1 cellular context compared by ENCODE assay signal in the genomic region with DNA sequence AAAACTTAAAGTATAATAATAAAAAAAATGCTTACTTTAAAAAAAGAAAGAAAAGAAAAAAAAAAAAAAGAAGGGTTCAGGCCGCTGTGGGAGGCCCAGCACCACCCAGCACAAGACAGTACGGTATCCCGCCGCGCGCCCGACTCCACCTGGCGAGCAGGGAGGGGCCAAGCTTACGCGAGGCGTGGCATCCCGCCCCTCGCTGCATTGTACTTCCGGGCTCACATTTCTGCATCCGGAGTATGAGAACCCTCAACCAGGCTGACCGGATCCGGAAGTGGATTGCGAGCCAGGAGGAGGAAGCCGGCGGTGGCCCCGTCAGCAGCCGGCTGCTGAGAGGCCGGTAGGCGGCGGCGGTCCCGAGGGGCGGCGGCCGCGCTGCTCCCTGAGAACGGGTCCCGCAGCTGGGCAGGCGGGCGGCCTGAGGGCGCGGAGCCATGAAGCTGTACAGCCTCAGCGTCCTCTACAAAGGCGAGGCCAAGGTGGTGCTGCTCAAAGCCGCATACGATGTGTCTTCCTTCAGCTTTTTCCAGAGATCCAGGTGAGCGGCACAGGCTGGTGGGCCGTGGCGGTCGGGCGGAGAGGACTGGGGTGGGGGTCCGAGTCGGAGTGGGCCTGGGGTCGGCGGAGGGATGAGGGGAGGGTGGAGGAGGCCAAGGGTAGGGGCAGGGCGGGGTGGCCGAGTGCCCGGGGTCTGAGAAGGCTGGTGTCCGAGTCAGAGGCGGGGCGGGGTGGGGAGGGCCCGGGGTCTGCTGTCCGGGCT.
TF ChIP-seq lines count a peak whose summit lies in the region.

A gene (plus strand): TSS at position 280 of the 763 bp plus-strand sequence. CDS start 158 bp downstream, at position 438.

TF ChIP-seq in K562, 482 proteins besides CTCF, POLR2A, EP300 and RAD21 (continued from another document and continues in another):
- TF ChIP-seq CBX1 (IDR thresholded peaks at IDR 0.05; ENCODE audit: low read depth): 0 out of 2 replicates have a peak, but pooled peaks have one; percentile 70
- TF ChIP-seq, protein P1, sequence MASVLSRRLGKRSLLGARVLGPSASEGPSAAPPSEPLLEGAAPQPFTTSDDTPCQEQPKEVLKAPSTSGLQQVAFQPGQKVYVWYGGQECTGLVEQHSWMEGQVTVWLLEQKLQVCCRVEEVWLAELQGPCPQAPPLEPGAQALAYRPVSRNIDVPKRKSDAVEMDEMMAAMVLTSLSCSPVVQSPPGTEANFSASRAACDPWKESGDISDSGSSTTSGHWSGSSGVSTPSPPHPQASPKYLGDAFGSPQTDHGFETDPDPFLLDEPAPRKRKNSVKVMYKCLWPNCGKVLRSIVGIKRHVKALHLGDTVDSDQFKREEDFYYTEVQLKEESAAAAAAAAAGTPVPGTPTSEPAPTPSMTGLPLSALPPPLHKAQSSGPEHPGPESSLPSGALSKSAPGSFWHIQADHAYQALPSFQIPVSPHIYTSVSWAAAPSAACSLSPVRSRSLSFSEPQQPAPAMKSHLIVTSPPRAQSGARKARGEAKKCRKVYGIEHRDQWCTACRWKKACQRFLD (CRISPR knock-in tag; IDR thresholded peaks at IDR 0.05): 0 out of 2 replicates have a peak, but pooled peaks have one; percentile 48
- TF ChIP-seq, protein P2, sequence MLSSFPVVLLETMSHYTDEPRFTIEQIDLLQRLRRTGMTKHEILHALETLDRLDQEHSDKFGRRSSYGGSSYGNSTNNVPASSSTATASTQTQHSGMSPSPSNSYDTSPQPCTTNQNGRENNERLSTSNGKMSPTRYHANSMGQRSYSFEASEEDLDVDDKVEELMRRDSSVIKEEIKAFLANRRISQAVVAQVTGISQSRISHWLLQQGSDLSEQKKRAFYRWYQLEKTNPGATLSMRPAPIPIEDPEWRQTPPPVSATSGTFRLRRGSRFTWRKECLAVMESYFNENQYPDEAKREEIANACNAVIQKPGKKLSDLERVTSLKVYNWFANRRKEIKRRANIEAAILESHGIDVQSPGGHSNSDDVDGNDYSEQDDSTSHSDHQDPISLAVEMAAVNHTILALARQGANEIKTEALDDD (IDR thresholded peaks at IDR 0.05): no peak
- TF ChIP-seq HDAC8 (tag; IDR thresholded peaks at IDR 0.05): no peak
- TF ChIP-seq, protein P3, sequence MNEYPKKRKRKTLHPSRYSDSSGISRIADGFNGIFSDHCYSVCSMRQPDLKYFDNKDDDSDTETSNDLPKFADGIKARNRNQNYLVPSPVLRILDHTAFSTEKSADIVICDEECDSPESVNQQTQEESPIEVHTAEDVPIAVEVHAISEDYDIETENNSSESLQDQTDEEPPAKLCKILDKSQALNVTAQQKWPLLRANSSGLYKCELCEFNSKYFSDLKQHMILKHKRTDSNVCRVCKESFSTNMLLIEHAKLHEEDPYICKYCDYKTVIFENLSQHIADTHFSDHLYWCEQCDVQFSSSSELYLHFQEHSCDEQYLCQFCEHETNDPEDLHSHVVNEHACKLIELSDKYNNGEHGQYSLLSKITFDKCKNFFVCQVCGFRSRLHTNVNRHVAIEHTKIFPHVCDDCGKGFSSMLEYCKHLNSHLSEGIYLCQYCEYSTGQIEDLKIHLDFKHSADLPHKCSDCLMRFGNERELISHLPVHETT (CRISPR knock-in tag; conservative IDR thresholded peaks at IDR 0.05 in 1 of 2, IDR thresholded peaks at IDR 0.05 in 1 of 2): peak in 1 of 2 experiments; percentile 87; a peak in 2 of 4 replicates
- 0 out of 2 replicates have a peak, but pooled peaks have one; percentile 41 for TF ChIP-seq ERF (CRISPR knock-in tag; IDR thresholded peaks at IDR 0.05)
- peak; percentile 86 for TF ChIP-seq SP1 (CRISPR knock-in tag; IDR thresholded peaks at IDR 0.05)
- peak; percentile 68 for TF ChIP-seq POLR2B (IDR thresholded peaks at IDR 0.05; ENCODE audit: low read depth, partially characterized antibody)
- no peak for TF ChIP-seq RNF2 (IDR thresholded peaks at IDR 0.05)
- no peak for TF ChIP-seq GTF2F1 (IDR thresholded peaks at IDR 0.05; ENCODE audit: low read depth, low read length)
- peak; percentile 46 for TF ChIP-seq TAF9B (IDR thresholded peaks at IDR 0.05; ENCODE audit: partially characterized antibody)
- 0 out of 3 replicates have a peak, but pooled peaks of 1 of the 2 experiments have one; percentile 17 for TF ChIP-seq CBX3 (IDR thresholded peaks at IDR 0.05; ENCODE audit: borderline replicate concordance in 1 of 2, low read length in 2 of 2)
- TF ChIP-seq POLR2AphosphoS2 (IDR thresholded peaks at IDR 0.05; ENCODE audit: low read length): no peak
- TF ChIP-seq DACH1 (IDR thresholded peaks at IDR 0.05; ENCODE audit: partially characterized antibody): peak; percentile 17
- 0 out of 2 replicates have a peak, but pooled peaks have one; percentile 45 for TF ChIP-seq NBN (IDR thresholded peaks at IDR 0.05; ENCODE audit: low read depth)
- TF ChIP-seq, protein P4, sequence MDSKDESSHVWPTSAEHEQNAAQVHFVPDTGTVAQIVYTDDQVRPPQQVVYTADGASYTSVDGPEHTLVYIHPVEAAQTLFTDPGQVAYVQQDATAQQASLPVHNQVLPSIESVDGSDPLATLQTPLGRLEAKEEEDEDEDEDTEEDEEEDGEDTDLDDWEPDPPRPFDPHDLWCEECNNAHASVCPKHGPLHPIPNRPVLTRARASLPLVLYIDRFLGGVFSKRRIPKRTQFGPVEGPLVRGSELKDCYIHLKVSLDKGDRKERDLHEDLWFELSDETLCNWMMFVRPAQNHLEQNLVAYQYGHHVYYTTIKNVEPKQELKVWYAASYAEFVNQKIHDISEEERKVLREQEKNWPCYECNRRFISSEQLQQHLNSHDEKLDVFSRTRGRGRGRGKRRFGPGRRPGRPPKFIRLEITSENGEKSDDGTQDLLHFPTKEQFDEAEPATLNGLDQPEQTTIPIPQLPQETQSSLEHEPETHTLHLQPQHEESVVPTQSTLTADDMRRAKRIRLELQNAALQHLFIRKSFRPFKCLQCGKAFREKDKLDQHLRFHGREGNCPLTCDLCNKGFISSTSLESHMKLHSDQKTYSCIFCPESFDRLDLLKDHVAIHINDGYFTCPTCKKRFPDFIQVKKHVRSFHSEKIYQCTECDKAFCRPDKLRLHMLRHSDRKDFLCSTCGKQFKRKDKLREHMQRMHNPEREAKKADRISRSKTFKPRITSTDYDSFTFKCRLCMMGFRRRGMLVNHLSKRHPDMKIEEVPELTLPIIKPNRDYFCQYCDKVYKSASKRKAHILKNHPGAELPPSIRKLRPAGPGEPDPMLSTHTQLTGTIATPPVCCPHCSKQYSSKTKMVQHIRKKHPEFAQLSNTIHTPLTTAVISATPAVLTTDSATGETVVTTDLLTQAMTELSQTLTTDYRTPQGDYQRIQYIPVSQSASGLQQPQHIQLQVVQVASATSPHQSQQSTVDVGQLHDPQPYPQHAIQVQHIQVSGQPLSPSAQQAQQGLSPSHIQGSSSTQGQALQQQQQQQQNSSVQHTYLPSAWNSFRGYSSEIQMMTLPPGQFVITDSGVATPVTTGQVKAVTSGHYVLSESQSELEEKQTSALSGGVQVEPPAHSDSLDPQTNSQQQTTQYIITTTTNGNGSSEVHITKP (IDR thresholded peaks at IDR 0.05; ENCODE audit: partially characterized antibody): peak; percentile 12
- peak; percentile 42; the same call in 1 of the 2 replicates for TF ChIP-seq SOX6 (IDR thresholded peaks at IDR 0.05)
- TF ChIP-seq ZNF707 (CRISPR knock-in tag; conservative IDR thresholded peaks at IDR 0.05): no peak
- TF ChIP-seq POLR2H (tag; IDR thresholded peaks at IDR 0.05; ENCODE audit: low read depth): peak; percentile 76
- TF ChIP-seq C11orf30 (IDR thresholded peaks at IDR 0.05; ENCODE audit: low read depth): peak; percentile 57
- TF ChIP-seq, protein P5, sequence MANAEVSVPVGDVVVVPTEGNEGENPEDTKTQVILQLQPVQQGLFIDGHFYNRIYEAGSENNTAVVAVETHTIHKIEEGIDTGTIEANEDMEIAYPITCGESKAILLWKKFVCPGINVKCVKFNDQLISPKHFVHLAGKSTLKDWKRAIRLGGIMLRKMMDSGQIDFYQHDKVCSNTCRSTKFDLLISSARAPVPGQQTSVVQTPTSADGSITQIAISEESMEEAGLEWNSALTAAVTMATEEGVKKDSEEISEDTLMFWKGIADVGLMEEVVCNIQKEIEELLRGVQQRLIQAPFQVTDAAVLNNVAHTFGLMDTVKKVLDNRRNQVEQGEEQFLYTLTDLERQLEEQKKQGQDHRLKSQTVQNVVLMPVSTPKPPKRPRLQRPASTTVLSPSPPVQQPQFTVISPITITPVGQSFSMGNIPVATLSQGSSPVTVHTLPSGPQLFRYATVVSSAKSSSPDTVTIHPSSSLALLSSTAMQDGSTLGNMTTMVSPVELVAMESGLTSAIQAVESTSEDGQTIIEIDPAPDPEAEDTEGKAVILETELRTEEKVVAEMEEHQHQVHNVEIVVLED (CRISPR knock-in tag; IDR thresholded peaks at IDR 0.05): peak; percentile 59
- peak; percentile 84 for TF ChIP-seq SUPT5H (IDR thresholded peaks at IDR 0.05)
- peak; percentile 90 for TF ChIP-seq XRCC5 (IDR thresholded peaks at IDR 0.05; ENCODE audit: low read depth, low read length)
- no peak for TF ChIP-seq ZNF695 (CRISPR knock-in tag; IDR thresholded peaks at IDR 0.05)
- peak; percentile 42; the same call in 1 of the 2 replicates for TF ChIP-seq PML (IDR thresholded peaks at IDR 0.05; ENCODE audit: low read length)
- TF ChIP-seq, protein P6, sequence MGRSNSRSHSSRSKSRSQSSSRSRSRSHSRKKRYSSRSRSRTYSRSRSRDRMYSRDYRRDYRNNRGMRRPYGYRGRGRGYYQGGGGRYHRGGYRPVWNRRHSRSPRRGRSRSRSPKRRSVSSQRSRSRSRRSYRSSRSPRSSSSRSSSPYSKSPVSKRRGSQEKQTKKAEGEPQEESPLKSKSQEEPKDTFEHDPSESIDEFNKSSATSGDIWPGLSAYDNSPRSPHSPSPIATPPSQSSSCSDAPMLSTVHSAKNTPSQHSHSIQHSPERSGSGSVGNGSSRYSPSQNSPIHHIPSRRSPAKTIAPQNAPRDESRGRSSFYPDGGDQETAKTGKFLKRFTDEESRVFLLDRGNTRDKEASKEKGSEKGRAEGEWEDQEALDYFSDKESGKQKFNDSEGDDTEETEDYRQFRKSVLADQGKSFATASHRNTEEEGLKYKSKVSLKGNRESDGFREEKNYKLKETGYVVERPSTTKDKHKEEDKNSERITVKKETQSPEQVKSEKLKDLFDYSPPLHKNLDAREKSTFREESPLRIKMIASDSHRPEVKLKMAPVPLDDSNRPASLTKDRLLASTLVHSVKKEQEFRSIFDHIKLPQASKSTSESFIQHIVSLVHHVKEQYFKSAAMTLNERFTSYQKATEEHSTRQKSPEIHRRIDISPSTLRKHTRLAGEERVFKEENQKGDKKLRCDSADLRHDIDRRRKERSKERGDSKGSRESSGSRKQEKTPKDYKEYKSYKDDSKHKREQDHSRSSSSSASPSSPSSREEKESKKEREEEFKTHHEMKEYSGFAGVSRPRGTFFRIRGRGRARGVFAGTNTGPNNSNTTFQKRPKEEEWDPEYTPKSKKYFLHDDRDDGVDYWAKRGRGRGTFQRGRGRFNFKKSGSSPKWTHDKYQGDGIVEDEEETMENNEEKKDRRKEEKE (IDR thresholded peaks at IDR 0.05; ENCODE audit: borderline replicate concordance in 1 of 2, control insufficient read depth in 1 of 2, low read depth in 2 of 2, low read length in 1 of 2): peak in 1 of 2 experiments; percentile 75; a peak in 1 of 4 replicates
- TF ChIP-seq, protein P7, sequence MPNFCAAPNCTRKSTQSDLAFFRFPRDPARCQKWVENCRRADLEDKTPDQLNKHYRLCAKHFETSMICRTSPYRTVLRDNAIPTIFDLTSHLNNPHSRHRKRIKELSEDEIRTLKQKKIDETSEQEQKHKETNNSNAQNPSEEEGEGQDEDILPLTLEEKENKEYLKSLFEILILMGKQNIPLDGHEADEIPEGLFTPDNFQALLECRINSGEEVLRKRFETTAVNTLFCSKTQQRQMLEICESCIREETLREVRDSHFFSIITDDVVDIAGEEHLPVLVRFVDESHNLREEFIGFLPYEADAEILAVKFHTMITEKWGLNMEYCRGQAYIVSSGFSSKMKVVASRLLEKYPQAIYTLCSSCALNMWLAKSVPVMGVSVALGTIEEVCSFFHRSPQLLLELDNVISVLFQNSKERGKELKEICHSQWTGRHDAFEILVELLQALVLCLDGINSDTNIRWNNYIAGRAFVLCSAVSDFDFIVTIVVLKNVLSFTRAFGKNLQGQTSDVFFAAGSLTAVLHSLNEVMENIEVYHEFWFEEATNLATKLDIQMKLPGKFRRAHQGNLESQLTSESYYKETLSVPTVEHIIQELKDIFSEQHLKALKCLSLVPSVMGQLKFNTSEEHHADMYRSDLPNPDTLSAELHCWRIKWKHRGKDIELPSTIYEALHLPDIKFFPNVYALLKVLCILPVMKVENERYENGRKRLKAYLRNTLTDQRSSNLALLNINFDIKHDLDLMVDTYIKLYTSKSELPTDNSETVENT (CRISPR knock-in tag; IDR thresholded peaks at IDR 0.05): peak; percentile 70
- TF ChIP-seq CREM (IDR thresholded peaks at IDR 0.05; ENCODE audit: low read depth): peak; percentile 82
- peak; percentile 92 for TF ChIP-seq TAF1 (IDR thresholded peaks at IDR 0.05; ENCODE audit: control insufficient read depth, extremely low read depth, insufficient read depth, low read length, severe bottlenecking)
- TF ChIP-seq MYC (IDR thresholded peaks at IDR 0.05; ENCODE audit: low read depth, low read length): peak; percentile 94
- TF ChIP-seq MYC (CRISPR knock-in tag; IDR thresholded peaks at IDR 0.05; ENCODE audit: borderline replicate concordance, low read depth): no peak
- peak; percentile 93 for TF ChIP-seq KDM5B (IDR thresholded peaks at IDR 0.05; ENCODE audit: insufficient replicate concordance, low read depth, low read length)
- no peak for TF ChIP-seq ZKSCAN1 (IDR thresholded peaks at IDR 0.05; ENCODE audit: low read depth, low read length)
- TF ChIP-seq SRF (CRISPR knock-in tag; IDR thresholded peaks at IDR 0.05): peak in 1 of 2 experiments; percentile 37; a peak in 1 of 4 replicates
- peak in 1 of 2 experiments; percentile 98; a peak in 2 of 4 replicates for TF ChIP-seq KDM4B (IDR thresholded peaks at IDR 0.05; ENCODE audit: borderline replicate concordance in 2 of 2, low read depth in 1 of 2)
- no peak for TF ChIP-seq MTA1 (IDR thresholded peaks at IDR 0.05; ENCODE audit: borderline replicate concordance)
- TF ChIP-seq RB1 (IDR thresholded peaks at IDR 0.05; ENCODE audit: low read depth): peak; percentile 75
- no peak for TF ChIP-seq FOXJ2 (tag; IDR thresholded peaks at IDR 0.05)
- peak; percentile 65; the same call in 1 of the 2 replicates for TF ChIP-seq JUND (IDR thresholded peaks at IDR 0.05; ENCODE audit: borderline replicate concordance, low read depth, low read length)
- peak; percentile 16; the same call in 1 of the 3 replicates for TF ChIP-seq JUND (tag; IDR thresholded peaks at IDR 0.05; ENCODE audit: borderline replicate concordance, low read depth, low read length)
- TF ChIP-seq HNRNPLL (IDR thresholded peaks at IDR 0.05; ENCODE audit: low read depth, low read length, poor library complexity, severe bottlenecking): peak; percentile 26
- peak; percentile 98 for TF ChIP-seq NR2C1 (IDR thresholded peaks at IDR 0.05)
- TF ChIP-seq NR2C1 (tag; IDR thresholded peaks at IDR 0.05): peak; percentile 99
- peak; percentile 40 for TF ChIP-seq HMGN3 (IDR thresholded peaks at IDR 0.05; ENCODE audit: borderline replicate concordance, extremely low read depth, insufficient read length, low read depth, low read length)
- peak; percentile 95; the same call in 1 of the 2 replicates for TF ChIP-seq PHF8 (IDR thresholded peaks at IDR 0.05; ENCODE audit: borderline replicate concordance, low read length)
- TF ChIP-seq, protein P8, sequence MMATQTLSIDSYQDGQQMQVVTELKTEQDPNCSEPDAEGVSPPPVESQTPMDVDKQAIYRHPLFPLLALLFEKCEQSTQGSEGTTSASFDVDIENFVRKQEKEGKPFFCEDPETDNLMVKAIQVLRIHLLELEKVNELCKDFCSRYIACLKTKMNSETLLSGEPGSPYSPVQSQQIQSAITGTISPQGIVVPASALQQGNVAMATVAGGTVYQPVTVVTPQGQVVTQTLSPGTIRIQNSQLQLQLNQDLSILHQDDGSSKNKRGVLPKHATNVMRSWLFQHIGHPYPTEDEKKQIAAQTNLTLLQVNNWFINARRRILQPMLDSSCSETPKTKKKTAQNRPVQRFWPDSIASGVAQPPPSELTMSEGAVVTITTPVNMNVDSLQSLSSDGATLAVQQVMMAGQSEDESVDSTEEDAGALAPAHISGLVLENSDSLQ (IDR thresholded peaks at IDR 0.05): peak; percentile 79
